In genomic region chr16:67187175-67187900, GRCh38 we compare ENCODE assay signal across 2 cellular contexts.
TF ChIP-seq lines count a peak whose summit lies in the region.

No MANE protein-coding gene starts in this region.

TF ChIP-seq in IMR-90, 13 proteins besides CTCF, POLR2A, EP300 and RAD21:
- TF ChIP-seq RFX5 (IDR thresholded peaks at IDR 0.05; ENCODE audit: low read depth, low read length) = no peak
- no peak for TF ChIP-seq SMC3 (IDR thresholded peaks at IDR 0.05; ENCODE audit: low read depth, low read length)
- no peak for TF ChIP-seq CEBPB (IDR thresholded peaks at IDR 0.05; ENCODE audit: low read depth, low read length)
- TF ChIP-seq RCOR1 (IDR thresholded peaks at IDR 0.05; ENCODE audit: insufficient replicate concordance, low read length) = no peak

TF ChIP-seq in GM23338, 12 proteins besides CTCF, POLR2A, EP300 and RAD21:
- TF ChIP-seq, protein P1, sequence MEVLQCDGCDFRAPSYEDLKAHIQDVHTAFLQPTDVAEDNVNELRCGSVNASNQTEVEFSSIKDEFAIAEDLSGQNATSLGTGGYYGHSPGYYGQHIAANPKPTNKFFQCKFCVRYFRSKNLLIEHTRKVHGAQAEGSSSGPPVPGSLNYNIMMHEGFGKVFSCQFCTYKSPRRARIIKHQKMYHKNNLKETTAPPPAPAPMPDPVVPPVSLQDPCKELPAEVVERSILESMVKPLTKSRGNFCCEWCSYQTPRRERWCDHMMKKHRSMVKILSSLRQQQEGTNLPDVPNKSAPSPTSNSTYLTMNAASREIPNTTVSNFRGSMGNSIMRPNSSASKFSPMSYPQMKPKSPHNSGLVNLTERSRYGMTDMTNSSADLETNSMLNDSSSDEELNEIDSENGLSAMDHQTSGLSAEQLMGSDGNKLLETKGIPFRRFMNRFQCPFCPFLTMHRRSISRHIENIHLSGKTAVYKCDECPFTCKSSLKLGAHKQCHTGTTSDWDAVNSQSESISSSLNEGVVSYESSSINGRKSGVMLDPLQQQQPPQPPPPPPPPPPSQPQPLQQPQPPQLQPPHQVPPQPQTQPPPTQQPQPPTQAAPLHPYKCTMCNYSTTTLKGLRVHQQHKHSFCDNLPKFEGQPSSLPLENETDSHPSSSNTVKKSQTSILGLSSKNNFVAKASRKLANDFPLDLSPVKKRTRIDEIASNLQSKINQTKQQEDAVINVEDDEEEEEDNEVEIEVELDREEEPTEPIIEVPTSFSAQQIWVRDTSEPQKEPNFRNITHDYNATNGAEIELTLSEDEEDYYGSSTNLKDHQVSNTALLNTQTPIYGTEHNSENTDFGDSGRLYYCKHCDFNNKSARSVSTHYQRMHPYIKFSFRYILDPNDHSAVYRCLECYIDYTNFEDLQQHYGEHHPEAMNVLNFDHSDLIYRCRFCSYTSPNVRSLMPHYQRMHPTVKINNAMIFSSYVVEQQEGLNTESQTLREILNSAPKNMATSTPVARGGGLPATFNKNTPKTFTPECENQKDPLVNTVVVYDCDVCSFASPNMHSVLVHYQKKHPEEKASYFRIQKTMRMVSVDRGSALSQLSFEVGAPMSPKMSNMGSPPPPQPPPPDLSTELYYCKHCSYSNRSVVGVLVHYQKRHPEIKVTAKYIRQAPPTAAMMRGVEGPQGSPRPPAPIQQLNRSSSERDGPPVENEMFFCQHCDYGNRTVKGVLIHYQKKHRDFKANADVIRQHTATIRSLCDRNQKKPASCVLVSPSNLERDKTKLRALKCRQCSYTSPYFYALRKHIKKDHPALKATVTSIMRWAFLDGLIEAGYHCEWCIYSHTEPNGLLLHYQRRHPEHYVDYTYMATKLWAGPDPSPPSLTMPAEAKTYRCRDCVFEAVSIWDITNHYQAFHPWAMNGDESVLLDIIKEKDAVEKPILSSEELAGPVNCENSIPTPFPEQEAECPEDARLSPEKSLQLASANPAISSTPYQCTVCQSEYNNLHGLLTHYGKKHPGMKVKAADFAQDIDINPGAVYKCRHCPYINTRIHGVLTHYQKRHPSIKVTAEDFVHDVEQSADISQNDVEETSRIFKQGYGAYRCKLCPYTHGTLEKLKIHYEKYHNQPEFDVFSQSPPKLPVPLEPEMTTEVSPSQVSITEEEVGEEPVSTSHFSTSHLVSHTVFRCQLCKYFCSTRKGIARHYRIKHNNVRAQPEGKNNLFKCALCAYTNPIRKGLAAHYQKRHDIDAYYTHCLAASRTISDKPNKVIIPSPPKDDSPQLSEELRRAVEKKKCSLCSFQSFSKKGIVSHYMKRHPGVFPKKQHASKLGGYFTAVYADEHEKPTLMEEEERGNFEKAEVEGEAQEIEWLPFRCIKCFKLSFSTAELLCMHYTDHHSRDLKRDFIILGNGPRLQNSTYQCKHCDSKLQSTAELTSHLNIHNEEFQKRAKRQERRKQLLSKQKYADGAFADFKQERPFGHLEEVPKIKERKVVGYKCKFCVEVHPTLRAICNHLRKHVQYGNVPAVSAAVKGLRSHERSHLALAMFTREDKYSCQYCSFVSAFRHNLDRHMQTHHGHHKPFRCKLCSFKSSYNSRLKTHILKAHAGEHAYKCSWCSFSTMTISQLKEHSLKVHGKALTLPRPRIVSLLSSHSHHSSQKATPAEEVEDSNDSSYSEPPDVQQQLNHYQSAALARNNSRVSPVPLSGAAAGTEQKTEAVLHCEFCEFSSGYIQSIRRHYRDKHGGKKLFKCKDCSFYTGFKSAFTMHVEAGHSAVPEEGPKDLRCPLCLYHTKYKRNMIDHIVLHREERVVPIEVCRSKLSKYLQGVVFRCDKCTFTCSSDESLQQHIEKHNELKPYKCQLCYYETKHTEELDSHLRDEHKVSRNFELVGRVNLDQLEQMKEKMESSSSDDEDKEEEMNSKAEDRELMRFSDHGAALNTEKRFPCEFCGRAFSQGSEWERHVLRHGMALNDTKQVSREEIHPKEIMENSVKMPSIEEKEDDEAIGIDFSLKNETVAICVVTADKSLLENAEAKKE (CRISPR knock-in tag; IDR thresholded peaks at IDR 0.05) = no peak
- TF ChIP-seq EZH2 (IDR thresholded peaks at IDR 0.05; ENCODE audit: low read depth, unreplicated experiment) (no peak), ZNF331 (CRISPR knock-in tag; IDR thresholded peaks at IDR 0.05; ENCODE audit: low read depth) (no peak), POLR2AphosphoS5 (IDR thresholded peaks at IDR 0.05; ENCODE audit: low read depth) (no peak), NANOG (IDR thresholded peaks at IDR 0.05; ENCODE audit: borderline replicate concordance) (no peak), CREB1 (CRISPR knock-in tag; IDR thresholded peaks at IDR 0.05; ENCODE audit: low read depth) (no peak), JUNB (IDR thresholded peaks at IDR 0.05; ENCODE audit: unreplicated experiment) (no peak)
- TF ChIP-seq, protein P2, sequence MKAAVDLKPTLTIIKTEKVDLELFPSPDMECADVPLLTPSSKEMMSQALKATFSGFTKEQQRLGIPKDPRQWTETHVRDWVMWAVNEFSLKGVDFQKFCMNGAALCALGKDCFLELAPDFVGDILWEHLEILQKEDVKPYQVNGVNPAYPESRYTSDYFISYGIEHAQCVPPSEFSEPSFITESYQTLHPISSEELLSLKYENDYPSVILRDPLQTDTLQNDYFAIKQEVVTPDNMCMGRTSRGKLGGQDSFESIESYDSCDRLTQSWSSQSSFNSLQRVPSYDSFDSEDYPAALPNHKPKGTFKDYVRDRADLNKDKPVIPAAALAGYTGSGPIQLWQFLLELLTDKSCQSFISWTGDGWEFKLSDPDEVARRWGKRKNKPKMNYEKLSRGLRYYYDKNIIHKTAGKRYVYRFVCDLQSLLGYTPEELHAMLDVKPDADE (IDR thresholded peaks at IDR 0.05) = no peak
- TF ChIP-seq, protein P3, sequence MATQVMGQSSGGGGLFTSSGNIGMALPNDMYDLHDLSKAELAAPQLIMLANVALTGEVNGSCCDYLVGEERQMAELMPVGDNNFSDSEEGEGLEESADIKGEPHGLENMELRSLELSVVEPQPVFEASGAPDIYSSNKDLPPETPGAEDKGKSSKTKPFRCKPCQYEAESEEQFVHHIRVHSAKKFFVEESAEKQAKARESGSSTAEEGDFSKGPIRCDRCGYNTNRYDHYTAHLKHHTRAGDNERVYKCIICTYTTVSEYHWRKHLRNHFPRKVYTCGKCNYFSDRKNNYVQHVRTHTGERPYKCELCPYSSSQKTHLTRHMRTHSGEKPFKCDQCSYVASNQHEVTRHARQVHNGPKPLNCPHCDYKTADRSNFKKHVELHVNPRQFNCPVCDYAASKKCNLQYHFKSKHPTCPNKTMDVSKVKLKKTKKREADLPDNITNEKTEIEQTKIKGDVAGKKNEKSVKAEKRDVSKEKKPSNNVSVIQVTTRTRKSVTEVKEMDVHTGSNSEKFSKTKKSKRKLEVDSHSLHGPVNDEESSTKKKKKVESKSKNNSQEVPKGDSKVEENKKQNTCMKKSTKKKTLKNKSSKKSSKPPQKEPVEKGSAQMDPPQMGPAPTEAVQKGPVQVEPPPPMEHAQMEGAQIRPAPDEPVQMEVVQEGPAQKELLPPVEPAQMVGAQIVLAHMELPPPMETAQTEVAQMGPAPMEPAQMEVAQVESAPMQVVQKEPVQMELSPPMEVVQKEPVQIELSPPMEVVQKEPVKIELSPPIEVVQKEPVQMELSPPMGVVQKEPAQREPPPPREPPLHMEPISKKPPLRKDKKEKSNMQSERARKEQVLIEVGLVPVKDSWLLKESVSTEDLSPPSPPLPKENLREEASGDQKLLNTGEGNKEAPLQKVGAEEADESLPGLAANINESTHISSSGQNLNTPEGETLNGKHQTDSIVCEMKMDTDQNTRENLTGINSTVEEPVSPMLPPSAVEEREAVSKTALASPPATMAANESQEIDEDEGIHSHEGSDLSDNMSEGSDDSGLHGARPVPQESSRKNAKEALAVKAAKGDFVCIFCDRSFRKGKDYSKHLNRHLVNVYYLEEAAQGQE (IDR thresholded peaks at IDR 0.05; ENCODE audit: unreplicated experiment) = no peak
